ENCODE assay signal across 1 cellular context in genomic region chrX:30652527-30653414, GRCh38.
A peak's percentile ranks its signal among the peaks of the same experiment; 100 is the strongest.
TF ChIP-seq lines count a peak whose summit lies in the region.

No MANE protein-coding gene starts in this region.

TF ChIP-seq in GM12878, 131 proteins besides CTCF, POLR2A, EP300 and RAD21 (continued from another document):
- TF ChIP-seq PKNOX1 (IDR thresholded peaks at IDR 0.05) (peak; percentile 75), TCF7 (IDR thresholded peaks at IDR 0.05; ENCODE audit: borderline replicate concordance) (no peak), CREM (IDR thresholded peaks at IDR 0.05; ENCODE audit: low read depth) (0 out of 2 replicates have a peak, but pooled peaks have one; percentile 21), BMI1 (IDR thresholded peaks at IDR 0.05; ENCODE audit: borderline replicate concordance) (no peak), NFIC (IDR thresholded peaks at IDR 0.05; ENCODE audit: low read depth, low read length) (no peak), BACH1 (IDR thresholded peaks at IDR 0.05; ENCODE audit: borderline replicate concordance) (0 out of 2 replicates have a peak, but pooled peaks have one; percentile 19), GATAD2B (conservative IDR thresholded peaks at IDR 0.05; ENCODE audit: low read depth) (0 out of 2 replicates have a peak, but pooled peaks have one; percentile 45), NR2C2 (IDR thresholded peaks at IDR 0.05; ENCODE audit: borderline replicate concordance, control insufficient read depth, insufficient read length, low read depth) (no peak), MTA2 (IDR thresholded peaks at IDR 0.05; ENCODE audit: low read depth) (0 out of 2 replicates have a peak, but pooled peaks have one; percentile 33), MEF2A (IDR thresholded peaks at IDR 0.05; ENCODE audit: insufficient read depth, low read depth, low read length) (no peak), MYB (IDR thresholded peaks at IDR 0.05; ENCODE audit: borderline replicate concordance, low read depth, low read length) (no peak), POU2F2 (IDR thresholded peaks at IDR 0.05; ENCODE audit: borderline replicate concordance, low read depth, low read length) (0 out of 3 replicates have a peak, but pooled peaks have one; percentile 9), RUNX3 (IDR thresholded peaks at IDR 0.05; ENCODE audit: low read length) (peak; percentile 56; the same call in 1 of the 2 replicates), EED (IDR thresholded peaks at IDR 0.05; ENCODE audit: low read depth) (peak; percentile 12; the same call in 1 of the 2 replicates), TAF1 (IDR thresholded peaks at IDR 0.05; ENCODE audit: borderline replicate concordance, low read depth, low read length) (no peak), MTA3 (IDR thresholded peaks at IDR 0.05; ENCODE audit: borderline replicate concordance, low read length) (0 out of 2 replicates have a peak, but pooled peaks have one; percentile 38), ZNF207 (IDR thresholded peaks at IDR 0.05; ENCODE audit: borderline replicate concordance) (0 out of 2 replicates have a peak, but pooled peaks have one; percentile 19), PBX3 (IDR thresholded peaks at IDR 0.05; ENCODE audit: insufficient replicate concordance, low read depth, low read length) (peak; percentile 6), POLR2AphosphoS2 (IDR thresholded peaks at IDR 0.05; ENCODE audit: low read depth, low read length) (peak; percentile 38; the same call in 1 of the 2 replicates), TCF12 (IDR thresholded peaks at IDR 0.05; ENCODE audit: low read depth, low read length) (0 out of 2 replicates have a peak, but pooled peaks have one; percentile 19), RAD51 (IDR thresholded peaks at IDR 0.05) (peak; percentile 86), CREB1 (IDR thresholded peaks at IDR 0.05; ENCODE audit: low read depth) (peak; percentile 69), RELA (IDR thresholded peaks at IDR 0.05; ENCODE audit: borderline replicate concordance, partially characterized antibody) (peak; percentile 20), IKZF2 (IDR thresholded peaks at IDR 0.05) (peak; percentile 26 to 46; a peak in 2 of 4 replicates), USF1 (IDR thresholded peaks at IDR 0.05; ENCODE audit: borderline replicate concordance, extremely low read length, insufficient read depth, low read depth, low read length) (peak; percentile 95), YY1 (IDR thresholded peaks at IDR 0.05; ENCODE audit: low read depth, low read length) (peak; percentile 86), BHLHE40 (IDR thresholded peaks at IDR 0.05; ENCODE audit: borderline replicate concordance in 1 of 2, low read depth in 2 of 2, low read length in 1 of 2) (peak; percentile 49 to 85; a peak in 3 of 4 replicates), IKZF1 (conservative IDR thresholded peaks at IDR 0.05) (peak; percentile 70)
- TF ChIP-seq, protein P1, sequence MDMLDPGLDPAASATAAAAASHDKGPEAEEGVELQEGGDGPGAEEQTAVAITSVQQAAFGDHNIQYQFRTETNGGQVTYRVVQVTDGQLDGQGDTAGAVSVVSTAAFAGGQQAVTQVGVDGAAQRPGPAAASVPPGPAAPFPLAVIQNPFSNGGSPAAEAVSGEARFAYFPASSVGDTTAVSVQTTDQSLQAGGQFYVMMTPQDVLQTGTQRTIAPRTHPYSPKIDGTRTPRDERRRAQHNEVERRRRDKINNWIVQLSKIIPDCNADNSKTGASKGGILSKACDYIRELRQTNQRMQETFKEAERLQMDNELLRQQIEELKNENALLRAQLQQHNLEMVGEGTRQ (IDR thresholded peaks at IDR 0.05; ENCODE audit: borderline replicate concordance, low read depth, low read length) = peak; percentile 78
- TF ChIP-seq, protein P2, sequence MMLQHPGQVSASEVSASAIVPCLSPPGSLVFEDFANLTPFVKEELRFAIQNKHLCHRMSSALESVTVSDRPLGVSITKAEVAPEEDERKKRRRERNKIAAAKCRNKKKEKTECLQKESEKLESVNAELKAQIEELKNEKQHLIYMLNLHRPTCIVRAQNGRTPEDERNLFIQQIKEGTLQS (IDR thresholded peaks at IDR 0.05; ENCODE audit: borderline replicate concordance, extremely low read depth, low read depth, low read length) = peak; percentile 18; the same call in 1 of the 2 replicates
- TF ChIP-seq, protein P3, sequence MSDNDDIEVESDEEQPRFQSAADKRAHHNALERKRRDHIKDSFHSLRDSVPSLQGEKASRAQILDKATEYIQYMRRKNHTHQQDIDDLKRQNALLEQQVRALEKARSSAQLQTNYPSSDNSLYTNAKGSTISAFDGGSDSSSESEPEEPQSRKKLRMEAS (IDR thresholded peaks at IDR 0.05; ENCODE audit: low read depth, low read length) = peak; percentile 84
- TF ChIP-seq, protein P4, sequence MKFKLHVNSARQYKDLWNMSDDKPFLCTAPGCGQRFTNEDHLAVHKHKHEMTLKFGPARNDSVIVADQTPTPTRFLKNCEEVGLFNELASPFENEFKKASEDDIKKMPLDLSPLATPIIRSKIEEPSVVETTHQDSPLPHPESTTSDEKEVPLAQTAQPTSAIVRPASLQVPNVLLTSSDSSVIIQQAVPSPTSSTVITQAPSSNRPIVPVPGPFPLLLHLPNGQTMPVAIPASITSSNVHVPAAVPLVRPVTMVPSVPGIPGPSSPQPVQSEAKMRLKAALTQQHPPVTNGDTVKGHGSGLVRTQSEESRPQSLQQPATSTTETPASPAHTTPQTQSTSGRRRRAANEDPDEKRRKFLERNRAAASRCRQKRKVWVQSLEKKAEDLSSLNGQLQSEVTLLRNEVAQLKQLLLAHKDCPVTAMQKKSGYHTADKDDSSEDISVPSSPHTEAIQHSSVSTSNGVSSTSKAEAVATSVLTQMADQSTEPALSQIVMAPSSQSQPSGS (IDR thresholded peaks at IDR 0.05; ENCODE audit: low read length) = 0 out of 2 replicates have a peak, but pooled peaks have one; percentile 27
- TF ChIP-seq, protein P5, sequence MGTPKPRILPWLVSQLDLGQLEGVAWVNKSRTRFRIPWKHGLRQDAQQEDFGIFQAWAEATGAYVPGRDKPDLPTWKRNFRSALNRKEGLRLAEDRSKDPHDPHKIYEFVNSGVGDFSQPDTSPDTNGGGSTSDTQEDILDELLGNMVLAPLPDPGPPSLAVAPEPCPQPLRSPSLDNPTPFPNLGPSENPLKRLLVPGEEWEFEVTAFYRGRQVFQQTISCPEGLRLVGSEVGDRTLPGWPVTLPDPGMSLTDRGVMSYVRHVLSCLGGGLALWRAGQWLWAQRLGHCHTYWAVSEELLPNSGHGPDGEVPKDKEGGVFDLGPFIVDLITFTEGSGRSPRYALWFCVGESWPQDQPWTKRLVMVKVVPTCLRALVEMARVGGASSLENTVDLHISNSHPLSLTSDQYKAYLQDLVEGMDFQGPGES (IDR thresholded peaks at IDR 0.05) = no peak
- TF ChIP-seq, protein P6, sequence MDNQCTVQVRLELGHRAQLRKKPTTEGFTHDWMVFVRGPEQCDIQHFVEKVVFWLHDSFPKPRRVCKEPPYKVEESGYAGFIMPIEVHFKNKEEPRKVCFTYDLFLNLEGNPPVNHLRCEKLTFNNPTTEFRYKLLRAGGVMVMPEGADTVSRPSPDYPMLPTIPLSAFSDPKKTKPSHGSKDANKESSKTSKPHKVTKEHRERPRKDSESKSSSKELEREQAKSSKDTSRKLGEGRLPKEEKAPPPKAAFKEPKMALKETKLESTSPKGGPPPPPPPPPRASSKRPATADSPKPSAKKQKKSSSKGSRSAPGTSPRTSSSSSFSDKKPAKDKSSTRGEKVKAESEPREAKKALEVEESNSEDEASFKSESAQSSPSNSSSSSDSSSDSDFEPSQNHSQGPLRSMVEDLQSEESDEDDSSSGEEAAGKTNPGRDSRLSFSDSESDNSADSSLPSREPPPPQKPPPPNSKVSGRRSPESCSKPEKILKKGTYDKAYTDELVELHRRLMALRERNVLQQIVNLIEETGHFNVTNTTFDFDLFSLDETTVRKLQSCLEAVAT (IDR thresholded peaks at IDR 0.05) = 0 out of 2 replicates have a peak, but pooled peaks have one; percentile 24
